1 cellular context compared by ENCODE assay signal in the genomic region with DNA sequence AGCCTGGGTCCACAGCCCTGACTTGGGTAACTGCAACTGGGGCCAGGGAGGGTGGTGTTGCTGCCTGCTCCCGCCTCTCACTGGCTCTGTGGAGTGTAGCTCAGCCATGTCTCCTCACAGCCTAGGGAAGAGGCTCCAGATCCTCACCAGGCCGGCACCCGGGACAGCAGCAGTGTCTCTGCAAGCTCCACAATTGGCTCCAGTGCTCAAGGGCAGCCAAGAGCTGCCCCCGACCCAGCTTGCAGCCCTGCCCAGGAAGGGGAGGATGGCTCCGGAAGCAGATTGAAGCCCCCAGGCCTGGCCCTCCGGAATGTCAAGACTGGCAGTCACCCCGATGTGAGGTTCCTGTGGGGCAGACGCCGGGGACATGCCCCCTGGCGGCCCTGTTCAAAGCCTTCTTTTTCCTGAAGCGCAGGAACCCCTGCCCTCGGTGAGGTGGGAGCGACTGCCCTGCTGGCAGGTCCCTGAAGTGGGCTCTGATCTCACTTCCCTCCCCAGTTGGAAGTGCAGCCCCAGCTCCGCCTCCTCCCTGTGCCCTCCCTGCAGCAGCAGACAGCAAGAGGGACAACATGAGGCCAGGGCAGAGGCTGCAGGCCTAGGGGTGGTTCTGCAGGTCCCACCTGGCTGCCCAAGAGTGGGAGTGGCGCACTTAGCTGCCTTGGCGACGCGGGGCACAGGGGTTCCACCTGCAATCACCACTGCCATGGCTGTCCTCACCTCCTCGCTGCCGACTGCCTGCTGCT.
A peak's percentile ranks its signal among the peaks of the same experiment; 100 is the strongest.
TF ChIP-seq lines count a peak whose summit lies in the region.

No MANE protein-coding gene starts in this region.

TF ChIP-seq in HepG2, 621 proteins besides CTCF, POLR2A, EP300 and RAD21 (continued from another document):
- TF ChIP-seq GABPA (IDR thresholded peaks at IDR 0.05; ENCODE audit: low read depth, low read length) (0 out of 2 replicates have a peak, but pooled peaks have one; percentile 6), GABPA (CRISPR knock-in tag; IDR thresholded peaks at IDR 0.05; ENCODE audit: low read depth) (no peak), ZNF138 (CRISPR knock-in tag; IDR thresholded peaks at IDR 0.05; ENCODE audit: low read depth) (no peak)
